In the genomic region with DNA sequence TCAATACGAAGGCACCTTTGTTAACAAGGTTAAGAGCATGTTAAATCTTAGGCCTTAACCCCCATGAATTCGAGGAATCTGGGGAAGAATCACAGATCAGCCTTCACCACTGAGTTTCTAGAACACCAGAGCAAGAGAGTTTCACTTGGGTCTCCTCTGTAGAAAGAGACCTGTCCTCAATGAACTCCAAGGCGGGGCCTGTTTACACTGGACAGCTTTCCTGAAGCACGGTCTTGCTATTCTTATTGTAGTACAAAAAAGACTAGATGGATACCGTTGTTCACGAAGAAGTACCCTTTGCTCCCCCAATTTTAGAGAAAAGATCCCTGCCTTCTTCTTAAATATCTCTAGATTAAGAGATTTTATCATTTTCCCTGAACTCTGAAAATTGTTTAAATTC, we compare ENCODE assay signal across 31 cellular contexts.
DNase-seq lines count a peak whose midpoint lies in the region; ATAC-seq, FAIRE-seq and TF ChIP-seq lines count a peak whose summit lies in the region.
"Had no signal": no experiment of that assay in that cellular context is flagged by ENCODE, and none has a peak within 500 bp of the region (broad histone marks: within the 10 kb centered on the region; RNA-seq: fewer than 3 reads in every experiment).

No MANE protein-coding gene starts in this region.

- H3K27me3 Mint-ChIP-seq in activated naive CD8-positive, alpha-beta T cell, result no peaks in the 10 kb centered on the region
- no peaks in the 10 kb centered on the region for H3K27me3 Mint-ChIP-seq in activated naive CD8-positive, alpha-beta T cell treated with anti-CD3 and anti-CD28 coated beads, Interleukin-2, amount 50 U/mL, for 24 hours
- no peaks in the 10 kb centered on the region for H3K27me3 Mint-ChIP-seq in naive thymus-derived CD8-positive, alpha-beta T cell
- H3K27me3 Mint-ChIP-seq in stimulated activated naive B cell treated with anti-CD40 and anti-IgM and Interleukin-4, amounts not matched to agents 10 μg/mL and 1 μg/mL and 100 μg/mL, for 72 hours, result no peaks in the 10 kb centered on the region
- peaks cover 2% of the 10 kb centered on the region for H3K27me3 Mint-ChIP-seq in glutamatergic neuron (ENCODE audit: unreplicated experiment)
- H3K27me3 Mint-ChIP-seq: activated CD8-positive, alpha-beta T cell treated with anti-CD3 and anti-CD28 coated beads for 36 hours; activated naive CD4-positive, alpha-beta T cell treated with anti-CD3 and anti-CD28 coated beads, Interleukin-2, amount 10 ng/mL, durations not matched to agents 7 days and 5 days had no signal

- no peak for TF ChIP-seq RAD21 in GM12878 (IDR thresholded peaks at IDR 0.05; ENCODE audit: insufficient read depth, low read depth, low read length)

- H3K4me3 ChIP-seq in GM12878, result no peak overlapping the region
- H3K4me3 ChIP-seq: left ventricle myocardium inferior, ovary, right atrium auricular region, spleen had no signal

- peaks cover 2% of the 10 kb centered on the region for H3K36me3 Mint-ChIP-seq in activated naive CD8-positive, alpha-beta T cell
- peaks cover 4% of the 10 kb centered on the region for H3K36me3 Mint-ChIP-seq in activated naive CD8-positive, alpha-beta T cell treated with anti-CD3 and anti-CD28 coated beads, Interleukin-2, amount 50 U/mL, for 24 hours (ENCODE audit: low read depth)
- H3K36me3 Mint-ChIP-seq in naive thymus-derived CD8-positive, alpha-beta T cell, result peaks cover 2 to 43% (median 17%) of the 10 kb centered on the region in 3 donors
- H3K36me3 Mint-ChIP-seq in stimulated activated naive B cell treated with anti-CD40 and anti-IgM and Interleukin-4, amounts not matched to agents 10 μg/mL and 1 μg/mL and 100 μg/mL, for 72 hours, result peaks cover 28 to 37% of the 10 kb centered on the region in 2 donors
- H3K36me3 Mint-ChIP-seq in glutamatergic neuron (ENCODE audit: unreplicated experiment), result no peaks in the 10 kb centered on the region

- no peaks in the 10 kb centered on the region for H4K20me1 ChIP-seq in GM12878 (ENCODE audit: control insufficient read depth, insufficient read depth)

- no peaks in the 10 kb centered on the region for H3K9me3 Mint-ChIP-seq in activated naive CD8-positive, alpha-beta T cell (ENCODE audit: low read depth)
- H3K9me3 Mint-ChIP-seq in activated naive CD8-positive, alpha-beta T cell treated with anti-CD3 and anti-CD28 coated beads, Interleukin-2, amount 50 U/mL, for 24 hours, result no peaks in the 10 kb centered on the region
- H3K9me3 Mint-ChIP-seq in naive thymus-derived CD8-positive, alpha-beta T cell, result no peaks in the 10 kb centered on the region
- H3K9me3 Mint-ChIP-seq in stimulated activated naive B cell treated with anti-CD40 and anti-IgM and Interleukin-4, amounts not matched to agents 10 μg/mL and 1 μg/mL and 100 μg/mL, for 72 hours, result no peaks in the 10 kb centered on the region
- H3K9me3 Mint-ChIP-seq in glutamatergic neuron (ENCODE audit: unreplicated experiment), result peaks cover 1% of the 10 kb centered on the region
- H3K9me3 Mint-ChIP-seq: activated CD8-positive, alpha-beta T cell treated with anti-CD3 and anti-CD28 coated beads for 36 hours; activated naive CD4-positive, alpha-beta T cell treated with anti-CD3 and anti-CD28 coated beads, Interleukin-2, amount 10 ng/mL, durations not matched to agents 7 days and 5 days; activated T-helper 1 cell treated with anti-CD3 and anti-CD28 coated beads, Interleukin-12 subunit alpha, Interleukin-12 subunit beta, Interleukin-2, Interleukin-4 antibody, amounts not matched to agents 30 ng/mL and 10 ng/mL and 1 ng/mL, durations not matched to agents 14 hours and 24 hours and 36 hours had no signal

- H3K79me2 ChIP-seq in GM12878 (ENCODE audit: control insufficient read depth, insufficient read depth, low read length), result no peaks in the 10 kb centered on the region

- no peak overlapping the region for H2AFZ ChIP-seq in GM12878 (ENCODE audit: control insufficient read depth, low read depth, low read length)

- WGBS in GM12878 (ENCODE audit: insufficient coverage, insufficient replicate concordance, low lambda C conversion rate, missing lambda C conversion rate), result 95% methylated on average over 6 of the region's 6 CpGs

- ATAC-seq in activated naive CD8-positive, alpha-beta T cell treated with anti-CD3 and anti-CD28 coated beads, Interleukin-2, amount 50 U/mL, for 24 hours, result no peak
- ATAC-seq in GM12878 (no peak), GM21723 (IDR thresholded peaks at IDR 0.05; ENCODE audit: unreplicated experiment) (no peak)
- no peak for ATAC-seq in naive thymus-derived CD8-positive, alpha-beta T cell
- no peak for ATAC-seq in stimulated activated naive B cell treated with anti-CD40 and anti-IgM and Interleukin-4, amounts not matched to agents 10 μg/mL and 1 μg/mL and 100 μg/mL, for 72 hours (replicated peaks)
- ATAC-seq: activated CD8-positive, alpha-beta T cell treated with anti-CD3 and anti-CD28 coated beads for 36 hours; Panc1 had no signal

- no peaks in the 10 kb centered on the region for H3K27me3 ChIP-seq in GM12878 (replicated peaks in 1 of 2; ENCODE audit: control insufficient read depth in 2 of 2, insufficient read depth in 2 of 2, low read length in 1 of 2)
- H3K27me3 ChIP-seq: ovary, right atrium auricular region, spleen had no signal

- H3K9ac ChIP-seq in GM12878 (ENCODE audit: control insufficient read depth, insufficient read depth, low read length), result no peak overlapping the region

- H3K27ac Mint-ChIP-seq in activated naive CD8-positive, alpha-beta T cell, result peak overlapping the region; percentile 41
- no peak overlapping the region for H3K27ac Mint-ChIP-seq in activated naive CD8-positive, alpha-beta T cell treated with anti-CD3 and anti-CD28 coated beads, Interleukin-2, amount 50 U/mL, for 24 hours
- H3K27ac Mint-ChIP-seq in naive thymus-derived CD8-positive, alpha-beta T cell, result peak overlapping the region in 6 of 10 donors; percentile 25 to 73 (median 56)
- peak overlapping the region; percentile 56 for H3K27ac Mint-ChIP-seq in stimulated activated naive B cell treated with anti-CD40 and anti-IgM and Interleukin-4, amounts not matched to agents 10 μg/mL and 1 μg/mL and 100 μg/mL, for 72 hours
- no peak overlapping the region for H3K27ac Mint-ChIP-seq in glutamatergic neuron (ENCODE audit: unreplicated experiment)
- H3K27ac Mint-ChIP-seq: activated naive CD4-positive, alpha-beta T cell treated with anti-CD3 and anti-CD28 coated beads, Interleukin-2, amount 10 ng/mL, durations not matched to agents 7 days and 5 days; activated T-helper 1 cell treated with anti-CD3 and anti-CD28 coated beads, Interleukin-12 subunit alpha, Interleukin-12 subunit beta, Interleukin-2, Interleukin-4 antibody, amounts not matched to agents 30 ng/mL and 10 ng/mL and 1 ng/mL, durations not matched to agents 14 hours and 24 hours and 36 hours had no signal

- no TSS peak for BruUV-seq in GM12878 (replicated peaks; lab: Mats Ljungman, UMichigan)

- no peak for TF ChIP-seq CTCF in GM12878 (IDR thresholded peaks at IDR 0.05 in 2 of 3, conservative IDR thresholded peaks at IDR 0.05 in 1 of 3; ENCODE audit: control insufficient read depth in 2 of 3, extremely low read depth in 1 of 3, insufficient read depth in 1 of 3, low read depth in 3 of 3, low read length in 3 of 3)
- no peak for TF ChIP-seq CTCF in glutamatergic neuron (IDR thresholded peaks at IDR 0.05; ENCODE audit: partially characterized antibody, unreplicated experiment)

- CTCF ChIA-PET in GM12878 (lab: Yijun Ruan, JAX), result no interaction called here

- H3K4me1 Mint-ChIP-seq in activated naive CD8-positive, alpha-beta T cell (ENCODE audit: low read depth), result no peaks in the 10 kb centered on the region
- H3K4me1 Mint-ChIP-seq in activated naive CD8-positive, alpha-beta T cell treated with anti-CD3 and anti-CD28 coated beads, Interleukin-2, amount 50 U/mL, for 24 hours, result peaks cover 4% of the 10 kb centered on the region
- H3K4me1 Mint-ChIP-seq in naive thymus-derived CD8-positive, alpha-beta T cell, result peaks cover 0 to 18% (median 2%) of the 10 kb centered on the region in 4 donors
- H3K4me1 Mint-ChIP-seq in stimulated activated naive B cell treated with anti-CD40 and anti-IgM and Interleukin-4, amounts not matched to agents 10 μg/mL and 1 μg/mL and 100 μg/mL, for 72 hours, result peaks cover 33 to 61% of the 10 kb centered on the region in 2 donors
- H3K4me1 Mint-ChIP-seq in glutamatergic neuron (ENCODE audit: low read depth, unreplicated experiment), result no peaks in the 10 kb centered on the region

- SMC1A ChIA-PET in GM12878 (lab: Charles Lee; ENCODE audit: uncharacterized antibody, unreplicated experiment), result no interaction called here

- H3K36me3 ChIP-seq in GM12878 (ENCODE audit: control insufficient read depth in 2 of 2, insufficient read depth in 2 of 2, low read length in 1 of 2), result peaks cover 9 to 20% of the 10 kb centered on the region in 2 experiments; a peak in 3 of 4 replicates
- H3K36me3 ChIP-seq: left ventricle myocardium inferior, ovary, right atrium auricular region had no signal

- TF ChIP-seq EP300 in GM12878 (IDR thresholded peaks at IDR 0.05; ENCODE audit: borderline replicate concordance in 1 of 2, control insufficient read depth in 1 of 2, low read depth in 2 of 2, low read length in 2 of 2), result no peak

- H3K4me1 ChIP-seq in GM12878 (ENCODE audit: control insufficient read depth, insufficient read depth, low read length), result peaks cover 8% of the 10 kb centered on the region
- H3K4me1 ChIP-seq: right atrium auricular region had no signal

- no peak overlapping the region for H3K4me3 Mint-ChIP-seq in activated naive CD8-positive, alpha-beta T cell
- H3K4me3 Mint-ChIP-seq in activated naive CD8-positive, alpha-beta T cell treated with anti-CD3 and anti-CD28 coated beads, Interleukin-2, amount 50 U/mL, for 24 hours, result no peak overlapping the region
- H3K4me3 Mint-ChIP-seq in naive thymus-derived CD8-positive, alpha-beta T cell, result no peak overlapping the region
- no peak overlapping the region for H3K4me3 Mint-ChIP-seq in stimulated activated naive B cell treated with anti-CD40 and anti-IgM and Interleukin-4, amounts not matched to agents 10 μg/mL and 1 μg/mL and 100 μg/mL, for 72 hours
- H3K4me3 Mint-ChIP-seq in glutamatergic neuron (ENCODE audit: unreplicated experiment), result no peak overlapping the region
- H3K4me3 Mint-ChIP-seq: activated CD8-positive, alpha-beta T cell treated with anti-CD3 and anti-CD28 coated beads for 36 hours; activated naive CD4-positive, alpha-beta T cell treated with anti-CD3 and anti-CD28 coated beads, Interleukin-2, amount 10 ng/mL, durations not matched to agents 7 days and 5 days; activated T-helper 1 cell treated with anti-CD3 and anti-CD28 coated beads, Interleukin-12 subunit alpha, Interleukin-12 subunit beta, Interleukin-2, Interleukin-4 antibody, amounts not matched to agents 30 ng/mL and 10 ng/mL and 1 ng/mL, durations not matched to agents 14 hours and 24 hours and 36 hours had no signal

- in situ Hi-C loops in GM12878 (cut with MboI), result no loop called here

- H3K4me2 ChIP-seq in GM12878 (ENCODE audit: control insufficient read depth, insufficient read depth), result no peak overlapping the region

- RAD21 ChIA-PET in GM12878 (lab: Charles Lee; ENCODE audit: unreplicated experiment), result interaction anchor here (0.8 kb wide), 1 partner anchor 110 kb away, joined by 5 read pairs; no protein-coding TSS in a partner anchor

- TF ChIP-seq POLR2A in GM12878 (IDR thresholded peaks at IDR 0.05; ENCODE audit: low read depth, low read length), result no peak

- POLR2A ChIA-PET in GM12878 (lab: Charles Lee), result interaction anchor here (0.6 kb wide), 1 partner anchor 77 kb away, joined by 6 read pairs; no protein-coding TSS in a partner anchor
- POLR2A ChIA-PET in naive thymus-derived CD8-positive, alpha-beta T cell (lab: Charles Lee), result no interaction called here

- peak; percentile 18 for FAIRE-seq in GM12878 (lab: Jason Lieb, UNC)
- FAIRE-seq: islet of Langerhans had no signal

- H3K9me3 ChIP-seq in GM12878 (replicated peaks; ENCODE audit: control insufficient read depth, insufficient read depth, low read length), result no peaks in the 10 kb centered on the region
- H3K9me3 ChIP-seq: Caco-2, left ventricle myocardium inferior, ovary, right atrium auricular region, spleen had no signal

- H3K27ac ChIP-seq in GM12878 (ENCODE audit: control insufficient read depth, insufficient read depth), result no peak overlapping the region
- H3K27ac ChIP-seq: 22Rv1, epithelial cell of prostate, HL-60, left ventricle myocardium inferior, ovary, right atrium auricular region had no signal

- intact Hi-C loops in GM12878 (cut with micrococcal nuclease; ENCODE audit: unreplicated experiment), result no loop called here

- no peak for DNase-seq in activated naive CD8-positive, alpha-beta T cell treated with anti-CD3 and anti-CD28 coated beads, Interleukin-2, amount 50 U/mL, for 24 hours
- DNase-seq in GM12878 (ENCODE audit: low read depth, low spot score) (no peak), glutamatergic neuron (no peak), NCI-H1092 (lab: John Stamatoyannopoulos, UW) (no peak)
- no peak for DNase-seq in naive thymus-derived CD8-positive, alpha-beta T cell
- DNase-seq in stimulated activated naive B cell treated with anti-CD40 and anti-IgM and Interleukin-4, amounts not matched to agents 10 μg/mL and 1 μg/mL and 100 μg/mL, for 72 hours, result no peak
- DNase-seq: activated CD4-positive, alpha-beta T cell treated with anti-CD3 and anti-CD28 coated beads for 1 hour; activated CD8-positive, alpha-beta memory T cell treated with anti-CD3 and anti-CD28 coated beads, Interleukin-2, amount 50 U/mL, for 48 hours; activated CD8-positive, alpha-beta T cell treated with anti-CD3 and anti-CD28 coated beads for 36 hours; activated naive CD4-positive, alpha-beta T cell treated with anti-CD3 and anti-CD28 coated beads, Interleukin-2, amount 10 ng/mL, durations not matched to agents 7 days and 5 days; C1 segment of cervical spinal cord; Caco-2; Karpas-422; left ventricle myocardium inferior; NCI-H1436 treated with DMSO at 0.1 percent for 48 hours; NCI-H2081 treated with DMSO at 0.1 percent for 48 hours; NCI-H345; NCI-H69; ovary; Right ventricle myocardium superior; spleen; trophoblast cell had no signal

Comparison
In these comparisons a context has a peak if more than half of its experiments do, and no peak if none do; other contexts are left out.
1. H3K27ac Mint-ChIP-seq: peak in activated naive CD8-positive, alpha-beta T cell (single experiment), naive thymus-derived CD8-positive, alpha-beta T cell (6 of 10) and stimulated activated naive B cell treated with anti-CD40 and anti-IgM and Interleukin-4, amounts not matched to agents 10 μg/mL and 1 μg/mL and 100 μg/mL, for 72 hours (single experiment); none in activated naive CD8-positive, alpha-beta T cell treated with anti-CD3 and anti-CD28 coated beads, Interleukin-2, amount 50 U/mL, for 24 hours (single experiment) and glutamatergic neuron (single experiment).